ENCODE assay signal across 20 cellular contexts in genomic region chr12:29610473-29611174, GRCh38.
DNase-seq lines count a peak whose midpoint lies in the region; ATAC-seq and TF ChIP-seq lines count a peak whose summit lies in the region.
"Had no signal": no experiment of that assay in that cellular context is flagged by ENCODE, and none has a peak within 500 bp of the region (broad histone marks: within the 10 kb centered on the region; RNA-seq: fewer than 3 reads in every experiment).

No MANE protein-coding gene starts in this region.

- no peaks in the 10 kb centered on the region for H4K20me1 ChIP-seq in SK-N-SH (ENCODE audit: insufficient read depth)

- no peak for TF ChIP-seq RAD21 in SK-N-SH (IDR thresholded peaks at IDR 0.05; ENCODE audit: low read length)

- no peak for DNase-seq in left cardiac atrium
- DNase-seq in cardiac septum (ENCODE audit: low spot score), result no peak
- peak; percentile 4 for DNase-seq in SK-N-SH
- peak; percentile 63 for DNase-seq in fibroblast of peridontal ligament (ENCODE audit: extremely low read depth)
- DNase-seq in thoracic aorta (ENCODE audit: low spot score), result no peak
- DNase-seq in cerebellar nuclear complex (lab: John Stamatoyannopoulos, UW), result no peak
- DNase-seq in NCI-H187 (lab: John Stamatoyannopoulos, UW), result no peak
- no peak for DNase-seq in lower lobe of right lung
- DNase-seq: activated CD4-positive, alpha-beta T cell treated with anti-CD3 and anti-CD28 coated beads for 4 hours; activated effector memory CD4-positive, alpha-beta T cell treated with anti-CD3 and anti-CD28 coated beads, Interleukin-2, amount 50 U/mL, for 16 hours; adrenal gland; DMS153; effector memory CD4-positive, alpha-beta T cell; kidney; NCI-H1092; NCI-H748 treated with DMSO at 0.1 percent for 48 hours; RPMI8226; stimulated activated CD4-positive, alpha-beta T cell treated with anti-CD3 and anti-CD28 coated beads, Interleukin-15, amount 100 ng/mL, for 24 hours had no signal

- H3K4me2 ChIP-seq in SK-N-SH, result no peak overlapping the region

- H3K9me2 ChIP-seq in SK-N-SH, result no peaks in the 10 kb centered on the region

- WGBS in SK-N-SH (ENCODE audit: low lambda C conversion rate), result 50% methylated on average over 7 of the region's 7 CpGs

- H3K4me1 ChIP-seq in SK-N-SH (ENCODE audit: control insufficient read depth in 1 of 2, insufficient read depth in 2 of 2, low read depth in 1 of 2, low read length in 1 of 2) (peaks cover 0 to 17% of the 10 kb centered on the region in 2 experiments; a peak in 2 of 4 replicates), thoracic aorta (ENCODE audit: control insufficient read depth in 1 of 2, low read depth in 2 of 2) (peaks cover 28 to 55% of the 10 kb centered on the region in 2 donors), lower lobe of right lung (no peaks in the 10 kb centered on the region)
- H3K4me1 ChIP-seq: thyroid gland had no signal

- ATAC-seq in left cardiac atrium (peak; percentile 37 to 56), thoracic aorta (ENCODE audit: insufficient number of reproducible peaks, low FRiP score, low read depth) (peak; percentile 65), lower lobe of right lung (no peak)
- ATAC-seq: stimulated activated effector memory CD8-positive, alpha-beta T cell treated with anti-CD3 and anti-CD28 coated beads, Interleukin-12 subunit alpha, Interleukin-12 subunit beta, amount 100 ng/mL, for 72 hours had no signal

- TF ChIP-seq EP300 in SK-N-SH (IDR thresholded peaks at IDR 0.05; ENCODE audit: borderline replicate concordance in 1 of 2, low read depth in 1 of 2, low read length in 1 of 2), result no peak

- intact Hi-C loops in left cardiac atrium (cut with DNase I), result no loop called here
- intact Hi-C loops in cardiac septum (cut with DNase I), result no loop called here
- intact Hi-C loops in lower lobe of right lung (cut with DNase I), result no loop called here

- no peak overlapping the region for H3K4me3 ChIP-seq in SK-N-SH (ENCODE audit: low read depth in 2 of 2, low read length in 1 of 2)
- H3K4me3 ChIP-seq in thoracic aorta, result peak overlapping the region; percentile 29
- H3K4me3 ChIP-seq in lower lobe of right lung, result no peak overlapping the region
- H3K4me3 ChIP-seq: adrenal gland, thyroid gland had no signal

- H3K9me3 ChIP-seq in SK-N-SH (no peaks in the 10 kb centered on the region), thoracic aorta (no peaks in the 10 kb centered on the region), lower lobe of right lung (no peaks in the 10 kb centered on the region)
- H3K9me3 ChIP-seq: adrenal gland, thyroid gland had no signal

- H3K27me3 ChIP-seq in SK-N-SH (ENCODE audit: insufficient read depth) (no peaks in the 10 kb centered on the region), thoracic aorta (replicated peaks; ENCODE audit: insufficient read depth) (no peaks in the 10 kb centered on the region), lower lobe of right lung (ENCODE audit: low read depth) (no peaks in the 10 kb centered on the region)
- H3K27me3 ChIP-seq: adrenal gland, thyroid gland had no signal

- no peak for TF ChIP-seq CTCF in SK-N-SH (IDR thresholded peaks at IDR 0.05)
- no peak for TF ChIP-seq CTCF in thoracic aorta (IDR thresholded peaks at IDR 0.05)
- no peak for TF ChIP-seq CTCF in lower lobe of right lung (IDR thresholded peaks at IDR 0.05)

- CTCF ChIA-PET in SK-N-SH (lab: Yijun Ruan, JAX), result interaction anchor here (0.6 to 1.6 kb wide), 3 partner anchors 11 to 60 kb away, joined by 3 read pairs; no protein-coding TSS in a partner anchor

- POLR2A ChIA-PET in SK-N-SH (lab: Yijun Ruan, JAX), result no interaction called here

- no peak overlapping the region for H3K9ac ChIP-seq in SK-N-SH

- no peaks in the 10 kb centered on the region for H3K36me3 ChIP-seq in SK-N-SH (replicated peaks in 1 of 2; ENCODE audit: control insufficient read depth in 1 of 2, insufficient read depth in 2 of 2, low read length in 1 of 2)
- no peaks in the 10 kb centered on the region for H3K36me3 ChIP-seq in thoracic aorta
- H3K36me3 ChIP-seq in lower lobe of right lung, result no peaks in the 10 kb centered on the region
- H3K36me3 ChIP-seq: adrenal gland, thyroid gland had no signal

- H2AFZ ChIP-seq in SK-N-SH (ENCODE audit: low read depth), result no peak overlapping the region

- H3K79me2 ChIP-seq in SK-N-SH (ENCODE audit: insufficient read depth), result no peaks in the 10 kb centered on the region

- no peaks in the 10 kb centered on the region for H3F3A ChIP-seq in SK-N-SH (replicated peaks; ENCODE audit: insufficient read depth)

- H3K27ac ChIP-seq in SK-N-SH (ENCODE audit: low read depth in 2 of 2, low read length in 1 of 2) (no peak overlapping the region), thoracic aorta (peak overlapping the region in 1 of 2 donors; percentile 58), lower lobe of right lung (no peak overlapping the region)
- H3K27ac ChIP-seq: thyroid gland had no signal

TF ChIP-seq in SK-N-SH, 30 proteins besides CTCF, POLR2A, EP300 and RAD21:
- TF ChIP-seq POLR2AphosphoS5 (IDR thresholded peaks at IDR 0.05; ENCODE audit: low read depth, low read length), result no peak
- no peak for TF ChIP-seq EZH2phosphoT487 (IDR thresholded peaks at IDR 0.05; ENCODE audit: borderline replicate concordance, low read depth)
- TF ChIP-seq RCOR1 (IDR thresholded peaks at IDR 0.05; ENCODE audit: low read length), result 0 out of 2 replicates have a peak, but pooled peaks have one; percentile 40

Comparison
In these comparisons a context has a peak if more than half of its experiments do, and no peak if none do; other contexts are left out.
1. ATAC-seq: peak in left cardiac atrium (2 of 2) and thoracic aorta (single experiment); none in lower lobe of right lung (0 of 2).
2. DNase-seq: peak in SK-N-SH (single experiment) and fibroblast of peridontal ligament (single experiment); none in left cardiac atrium (single experiment), cardiac septum (single experiment), thoracic aorta (single experiment), cerebellar nuclear complex (0 of 2), NCI-H187 (0 of 2) and lower lobe of right lung (single experiment).